1 cellular context compared by ENCODE assay signal in genomic region chr6:18091382-18091781, GRCh38.
TF ChIP-seq lines count a peak whose summit lies in the region.

No MANE protein-coding gene starts in this region.

TF ChIP-seq in HepG2, 621 proteins besides CTCF, POLR2A, EP300 and RAD21:
- TF ChIP-seq CEBPB (IDR thresholded peaks at IDR 0.05; ENCODE audit: borderline replicate concordance, low read depth, low read length) (peak; percentile 22; the same call in 1 of the 2 replicates), HCFC1 (IDR thresholded peaks at IDR 0.05; ENCODE audit: low read depth, low read length) (no peak)
